Comparison of ENCODE assay signal across 1 cellular context in genomic region chr2:241508510-241509407, GRCh38.
TF ChIP-seq lines count a peak whose summit lies in the region.

Gene STK25 (minus strand): TSS chr2:241508584. CDS start chr2:241508035, 549 bp downstream.

TF ChIP-seq in K562, 482 proteins besides CTCF, POLR2A, EP300 and RAD21 (continued from another document and continues in another):
- TF ChIP-seq CEBPZ (IDR thresholded peaks at IDR 0.05; ENCODE audit: borderline replicate concordance, low read depth, low read length), result no peak
- no peak for TF ChIP-seq CLOCK (CRISPR knock-in tag; IDR thresholded peaks at IDR 0.05; ENCODE audit: borderline replicate concordance)
- TF ChIP-seq CREB3 (tag; conservative IDR thresholded peaks at IDR 0.05; ENCODE audit: low read depth), result no peak; the same call in 1 of the 2 replicates
- peak; percentile 90 for TF ChIP-seq ZNF431 (CRISPR knock-in tag; IDR thresholded peaks at IDR 0.05)
- no peak for TF ChIP-seq NFATC3 (IDR thresholded peaks at IDR 0.05)
- peak; percentile 65; the same call in 1 of the 2 replicates for TF ChIP-seq CUX1 (CRISPR knock-in tag; IDR thresholded peaks at IDR 0.05)
- no peak for TF ChIP-seq ZNF561 (CRISPR knock-in tag; conservative IDR thresholded peaks at IDR 0.05)
- TF ChIP-seq E4F1 (CRISPR knock-in tag; IDR thresholded peaks at IDR 0.05; ENCODE audit: borderline replicate concordance), result no peak
- peak; percentile 78 for TF ChIP-seq ZBTB17 (CRISPR knock-in tag; IDR thresholded peaks at IDR 0.05)
- TF ChIP-seq PBX2 (CRISPR knock-in tag; IDR thresholded peaks at IDR 0.05; ENCODE audit: low read depth), result no peak
- TF ChIP-seq PBX2 (tag; conservative IDR thresholded peaks at IDR 0.05; ENCODE audit: low read depth), result no peak
- TF ChIP-seq SMARCB1 (IDR thresholded peaks at IDR 0.05; ENCODE audit: insufficient read length, low read depth), result no peak
- TF ChIP-seq FOXA3 (CRISPR knock-in tag; conservative IDR thresholded peaks at IDR 0.05 in 1 of 2, IDR thresholded peaks at IDR 0.05 in 1 of 2), result peak in 1 of 2 experiments; percentile 72; a peak in 2 of 4 replicates
- TF ChIP-seq KDM2B (CRISPR knock-in tag; IDR thresholded peaks at IDR 0.05), result no peak
- TF ChIP-seq GABPB2 (CRISPR knock-in tag; conservative IDR thresholded peaks at IDR 0.05), result no peak
- no peak for TF ChIP-seq ZNF277 (CRISPR knock-in tag; IDR thresholded peaks at IDR 0.05; ENCODE audit: borderline replicate concordance)
- peak; percentile 98 for TF ChIP-seq ZNF511 (CRISPR knock-in tag; IDR thresholded peaks at IDR 0.05)
- peak; percentile 60; the same call in 1 of the 2 replicates for TF ChIP-seq ZBTB9 (CRISPR knock-in tag; IDR thresholded peaks at IDR 0.05)
- TF ChIP-seq SP1 (CRISPR knock-in tag; IDR thresholded peaks at IDR 0.05), result peak; percentile 83
- TF ChIP-seq PCBP1 (IDR thresholded peaks at IDR 0.05; ENCODE audit: low read depth, low read length, poor library complexity, severe bottlenecking), result no peak
- TF ChIP-seq SNIP1 (IDR thresholded peaks at IDR 0.05; ENCODE audit: low read depth), result no peak
- no peak; the same call in 1 of the 2 replicates for TF ChIP-seq NFIC (IDR thresholded peaks at IDR 0.05)
- no peak for TF ChIP-seq ZNF12 (CRISPR knock-in tag; IDR thresholded peaks at IDR 0.05)
- TF ChIP-seq TRIM25 (IDR thresholded peaks at IDR 0.05; ENCODE audit: borderline replicate concordance), result no peak
- peak; percentile 95 for TF ChIP-seq ETS1 (conservative IDR thresholded peaks at IDR 0.05; ENCODE audit: control insufficient read depth, low read depth, low read length)
- peak; percentile 90 for TF ChIP-seq POLR2G (IDR thresholded peaks at IDR 0.05; ENCODE audit: low read depth, low read length)
